1 cellular context compared by ENCODE assay signal in genomic region chr9:120892177-120892747, GRCh38.
TF ChIP-seq lines count a peak whose summit lies in the region.

No MANE protein-coding gene starts in this region.

TF ChIP-seq in WTC11, 78 proteins besides CTCF, POLR2A, EP300 and RAD21 (continued from another document):
- TF ChIP-seq ZNF512 (CRISPR knock-in tag; IDR thresholded peaks at IDR 0.05; ENCODE audit: borderline replicate concordance) (no peak), E2F4 (CRISPR knock-in tag; IDR thresholded peaks at IDR 0.05; ENCODE audit: borderline replicate concordance, low read depth) (no peak), ATF3 (CRISPR knock-in tag; conservative IDR thresholded peaks at IDR 0.05) (no peak), ZNF281 (CRISPR knock-in tag; IDR thresholded peaks at IDR 0.05) (no peak), FOXP4 (CRISPR knock-in tag; IDR thresholded peaks at IDR 0.05) (no peak), ESRRA (CRISPR knock-in tag; IDR thresholded peaks at IDR 0.05; ENCODE audit: borderline replicate concordance) (no peak), FOXJ3 (CRISPR knock-in tag; IDR thresholded peaks at IDR 0.05; ENCODE audit: borderline replicate concordance) (no peak), JAZF1 (CRISPR knock-in tag; IDR thresholded peaks at IDR 0.05) (no peak)
